1 cellular context compared by ENCODE assay signal in genomic region chr21:37845535-37845934, GRCh38.
A peak's percentile ranks its signal among the peaks of the same experiment; 100 is the strongest.
TF ChIP-seq lines count a peak whose summit lies in the region.

No MANE protein-coding gene starts in this region.

TF ChIP-seq in liver, 16 proteins besides CTCF, POLR2A, EP300 and RAD21 (continued from another document):
- TF ChIP-seq, protein P1, sequence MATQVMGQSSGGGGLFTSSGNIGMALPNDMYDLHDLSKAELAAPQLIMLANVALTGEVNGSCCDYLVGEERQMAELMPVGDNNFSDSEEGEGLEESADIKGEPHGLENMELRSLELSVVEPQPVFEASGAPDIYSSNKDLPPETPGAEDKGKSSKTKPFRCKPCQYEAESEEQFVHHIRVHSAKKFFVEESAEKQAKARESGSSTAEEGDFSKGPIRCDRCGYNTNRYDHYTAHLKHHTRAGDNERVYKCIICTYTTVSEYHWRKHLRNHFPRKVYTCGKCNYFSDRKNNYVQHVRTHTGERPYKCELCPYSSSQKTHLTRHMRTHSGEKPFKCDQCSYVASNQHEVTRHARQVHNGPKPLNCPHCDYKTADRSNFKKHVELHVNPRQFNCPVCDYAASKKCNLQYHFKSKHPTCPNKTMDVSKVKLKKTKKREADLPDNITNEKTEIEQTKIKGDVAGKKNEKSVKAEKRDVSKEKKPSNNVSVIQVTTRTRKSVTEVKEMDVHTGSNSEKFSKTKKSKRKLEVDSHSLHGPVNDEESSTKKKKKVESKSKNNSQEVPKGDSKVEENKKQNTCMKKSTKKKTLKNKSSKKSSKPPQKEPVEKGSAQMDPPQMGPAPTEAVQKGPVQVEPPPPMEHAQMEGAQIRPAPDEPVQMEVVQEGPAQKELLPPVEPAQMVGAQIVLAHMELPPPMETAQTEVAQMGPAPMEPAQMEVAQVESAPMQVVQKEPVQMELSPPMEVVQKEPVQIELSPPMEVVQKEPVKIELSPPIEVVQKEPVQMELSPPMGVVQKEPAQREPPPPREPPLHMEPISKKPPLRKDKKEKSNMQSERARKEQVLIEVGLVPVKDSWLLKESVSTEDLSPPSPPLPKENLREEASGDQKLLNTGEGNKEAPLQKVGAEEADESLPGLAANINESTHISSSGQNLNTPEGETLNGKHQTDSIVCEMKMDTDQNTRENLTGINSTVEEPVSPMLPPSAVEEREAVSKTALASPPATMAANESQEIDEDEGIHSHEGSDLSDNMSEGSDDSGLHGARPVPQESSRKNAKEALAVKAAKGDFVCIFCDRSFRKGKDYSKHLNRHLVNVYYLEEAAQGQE (IDR thresholded peaks at IDR 0.05): peak; percentile 26
- TF ChIP-seq YY1 (IDR thresholded peaks at IDR 0.05) (peak; percentile 79), ATF3 (IDR thresholded peaks at IDR 0.05) (peak; percentile 73), RXRA (IDR thresholded peaks at IDR 0.05) (peak; percentile 67 to 92), HNF4A (conservative IDR thresholded peaks at IDR 0.05) (peak; percentile 83 to 87), FOXA2 (IDR thresholded peaks at IDR 0.05) (peak; percentile 86), EGR1 (IDR thresholded peaks at IDR 0.05; ENCODE audit: low read depth in 2 of 2) (peak; percentile 18 to 89), GABPA (IDR thresholded peaks at IDR 0.05 in 1 of 2, conservative IDR thresholded peaks at IDR 0.05 in 1 of 2) (no peak), FOXA1 (IDR thresholded peaks at IDR 0.05) (peak; percentile 80), HNF4G (IDR thresholded peaks at IDR 0.05) (peak; percentile 48), JUND (IDR thresholded peaks at IDR 0.05) (peak; percentile 90 to 95), TAF1 (conservative IDR thresholded peaks at IDR 0.05) (no peak), SP1 (IDR thresholded peaks at IDR 0.05) (peak; percentile 86)
- TF ChIP-seq, protein P2, sequence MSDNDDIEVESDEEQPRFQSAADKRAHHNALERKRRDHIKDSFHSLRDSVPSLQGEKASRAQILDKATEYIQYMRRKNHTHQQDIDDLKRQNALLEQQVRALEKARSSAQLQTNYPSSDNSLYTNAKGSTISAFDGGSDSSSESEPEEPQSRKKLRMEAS (IDR thresholded peaks at IDR 0.05): peak; percentile 62
- TF ChIP-seq, protein P3, sequence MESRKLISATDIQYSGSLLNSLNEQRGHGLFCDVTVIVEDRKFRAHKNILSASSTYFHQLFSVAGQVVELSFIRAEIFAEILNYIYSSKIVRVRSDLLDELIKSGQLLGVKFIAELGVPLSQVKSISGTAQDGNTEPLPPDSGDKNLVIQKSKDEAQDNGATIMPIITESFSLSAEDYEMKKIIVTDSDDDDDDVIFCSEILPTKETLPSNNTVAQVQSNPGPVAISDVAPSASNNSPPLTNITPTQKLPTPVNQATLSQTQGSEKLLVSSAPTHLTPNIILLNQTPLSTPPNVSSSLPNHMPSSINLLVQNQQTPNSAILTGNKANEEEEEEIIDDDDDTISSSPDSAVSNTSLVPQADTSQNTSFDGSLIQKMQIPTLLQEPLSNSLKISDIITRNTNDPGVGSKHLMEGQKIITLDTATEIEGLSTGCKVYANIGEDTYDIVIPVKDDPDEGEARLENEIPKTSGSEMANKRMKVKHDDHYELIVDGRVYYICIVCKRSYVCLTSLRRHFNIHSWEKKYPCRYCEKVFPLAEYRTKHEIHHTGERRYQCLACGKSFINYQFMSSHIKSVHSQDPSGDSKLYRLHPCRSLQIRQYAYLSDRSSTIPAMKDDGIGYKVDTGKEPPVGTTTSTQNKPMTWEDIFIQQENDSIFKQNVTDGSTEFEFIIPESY (IDR thresholded peaks at IDR 0.05): peak; percentile 77
